1 cellular context compared by ENCODE assay signal in the genomic region with DNA sequence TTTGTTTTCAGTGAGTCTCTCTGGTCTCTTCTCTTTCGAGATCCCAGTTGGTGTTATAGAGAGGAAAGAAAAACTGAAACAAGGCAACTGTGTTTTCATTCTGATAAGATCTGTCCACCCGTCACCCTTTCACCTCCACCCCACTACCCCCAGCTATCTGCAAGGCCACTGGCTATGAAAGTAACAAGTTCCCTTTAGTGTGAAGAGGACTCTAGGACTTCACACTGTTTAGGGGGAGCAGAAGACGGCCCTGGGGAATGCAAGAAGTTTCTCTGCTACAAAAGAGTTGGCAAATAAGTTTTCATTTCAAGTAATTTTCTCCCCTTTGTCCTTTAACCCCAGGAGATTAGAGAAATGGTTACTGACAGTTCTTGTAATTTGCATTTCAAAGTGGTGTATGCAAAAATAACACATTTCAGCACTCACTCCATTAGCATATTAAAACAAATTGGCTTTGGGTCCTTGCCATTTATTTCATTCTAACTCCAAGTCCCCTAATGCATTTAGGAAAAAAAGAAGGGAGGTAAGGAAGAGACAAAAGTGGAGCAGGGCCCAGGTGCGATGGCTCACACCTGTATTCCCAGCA.
TF ChIP-seq lines count a peak whose summit lies in the region.

No MANE protein-coding gene starts in this region.

TF ChIP-seq in K562, 482 proteins besides CTCF, POLR2A, EP300 and RAD21 (continued from another document and continues in another):
- TF ChIP-seq, protein P1, sequence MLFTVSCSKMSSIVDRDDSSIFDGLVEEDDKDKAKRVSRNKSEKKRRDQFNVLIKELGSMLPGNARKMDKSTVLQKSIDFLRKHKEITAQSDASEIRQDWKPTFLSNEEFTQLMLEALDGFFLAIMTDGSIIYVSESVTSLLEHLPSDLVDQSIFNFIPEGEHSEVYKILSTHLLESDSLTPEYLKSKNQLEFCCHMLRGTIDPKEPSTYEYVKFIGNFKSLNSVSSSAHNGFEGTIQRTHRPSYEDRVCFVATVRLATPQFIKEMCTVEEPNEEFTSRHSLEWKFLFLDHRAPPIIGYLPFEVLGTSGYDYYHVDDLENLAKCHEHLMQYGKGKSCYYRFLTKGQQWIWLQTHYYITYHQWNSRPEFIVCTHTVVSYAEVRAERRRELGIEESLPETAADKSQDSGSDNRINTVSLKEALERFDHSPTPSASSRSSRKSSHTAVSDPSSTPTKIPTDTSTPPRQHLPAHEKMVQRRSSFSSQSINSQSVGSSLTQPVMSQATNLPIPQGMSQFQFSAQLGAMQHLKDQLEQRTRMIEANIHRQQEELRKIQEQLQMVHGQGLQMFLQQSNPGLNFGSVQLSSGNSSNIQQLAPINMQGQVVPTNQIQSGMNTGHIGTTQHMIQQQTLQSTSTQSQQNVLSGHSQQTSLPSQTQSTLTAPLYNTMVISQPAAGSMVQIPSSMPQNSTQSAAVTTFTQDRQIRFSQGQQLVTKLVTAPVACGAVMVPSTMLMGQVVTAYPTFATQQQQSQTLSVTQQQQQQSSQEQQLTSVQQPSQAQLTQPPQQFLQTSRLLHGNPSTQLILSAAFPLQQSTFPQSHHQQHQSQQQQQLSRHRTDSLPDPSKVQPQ (CRISPR knock-in tag; IDR thresholded peaks at IDR 0.05; ENCODE audit: borderline replicate concordance), result no peak
- TF ChIP-seq, protein P2, sequence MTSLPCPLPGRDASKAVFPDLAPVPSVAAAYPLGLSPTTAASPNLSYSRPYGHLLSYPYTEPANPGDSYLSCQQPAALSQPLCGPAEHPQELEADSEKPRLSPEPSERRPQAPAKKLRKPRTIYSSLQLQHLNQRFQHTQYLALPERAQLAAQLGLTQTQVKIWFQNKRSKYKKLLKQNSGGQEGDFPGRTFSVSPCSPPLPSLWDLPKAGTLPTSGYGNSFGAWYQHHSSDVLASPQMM (CRISPR knock-in tag; IDR thresholded peaks at IDR 0.05), result no peak
- TF ChIP-seq ZNF311 (CRISPR knock-in tag; IDR thresholded peaks at IDR 0.05) (no peak), KHSRP (IDR thresholded peaks at IDR 0.05) (no peak), ESRRB (CRISPR knock-in tag; IDR thresholded peaks at IDR 0.05; ENCODE audit: borderline replicate concordance) (no peak), ZBTB1 (CRISPR knock-in tag; IDR thresholded peaks at IDR 0.05; ENCODE audit: borderline replicate concordance, low read depth) (no peak), LARP7 (IDR thresholded peaks at IDR 0.05) (no peak), MTF1 (CRISPR knock-in tag; IDR thresholded peaks at IDR 0.05; ENCODE audit: borderline replicate concordance) (no peak), HDAC3 (IDR thresholded peaks at IDR 0.05; ENCODE audit: borderline replicate concordance, partially characterized antibody) (no peak), ZFP36 (IDR thresholded peaks at IDR 0.05; ENCODE audit: low read depth, low read length, partially characterized antibody) (no peak), SP2 (IDR thresholded peaks at IDR 0.05; ENCODE audit: extremely low read depth, low read depth, low read length, poor library complexity, severe bottlenecking) (no peak), CBFA2T3 (IDR thresholded peaks at IDR 0.05) (no peak; the same call in 1 of the 2 replicates)
- TF ChIP-seq, protein P3, sequence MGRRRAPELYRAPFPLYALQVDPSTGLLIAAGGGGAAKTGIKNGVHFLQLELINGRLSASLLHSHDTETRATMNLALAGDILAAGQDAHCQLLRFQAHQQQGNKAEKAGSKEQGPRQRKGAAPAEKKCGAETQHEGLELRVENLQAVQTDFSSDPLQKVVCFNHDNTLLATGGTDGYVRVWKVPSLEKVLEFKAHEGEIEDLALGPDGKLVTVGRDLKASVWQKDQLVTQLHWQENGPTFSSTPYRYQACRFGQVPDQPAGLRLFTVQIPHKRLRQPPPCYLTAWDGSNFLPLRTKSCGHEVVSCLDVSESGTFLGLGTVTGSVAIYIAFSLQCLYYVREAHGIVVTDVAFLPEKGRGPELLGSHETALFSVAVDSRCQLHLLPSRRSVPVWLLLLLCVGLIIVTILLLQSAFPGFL (CRISPR knock-in tag; IDR thresholded peaks at IDR 0.05), result 0 out of 2 replicates have a peak, but pooled peaks have one; percentile 50
- TF ChIP-seq, protein P4, sequence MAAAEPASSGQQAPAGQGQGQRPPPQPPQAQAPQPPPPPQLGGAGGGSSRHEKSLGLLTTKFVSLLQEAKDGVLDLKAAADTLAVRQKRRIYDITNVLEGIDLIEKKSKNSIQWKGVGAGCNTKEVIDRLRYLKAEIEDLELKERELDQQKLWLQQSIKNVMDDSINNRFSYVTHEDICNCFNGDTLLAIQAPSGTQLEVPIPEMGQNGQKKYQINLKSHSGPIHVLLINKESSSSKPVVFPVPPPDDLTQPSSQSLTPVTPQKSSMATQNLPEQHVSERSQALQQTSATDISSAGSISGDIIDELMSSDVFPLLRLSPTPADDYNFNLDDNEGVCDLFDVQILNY (CRISPR knock-in tag; IDR thresholded peaks at IDR 0.05), result no peak
- TF ChIP-seq, protein P5, sequence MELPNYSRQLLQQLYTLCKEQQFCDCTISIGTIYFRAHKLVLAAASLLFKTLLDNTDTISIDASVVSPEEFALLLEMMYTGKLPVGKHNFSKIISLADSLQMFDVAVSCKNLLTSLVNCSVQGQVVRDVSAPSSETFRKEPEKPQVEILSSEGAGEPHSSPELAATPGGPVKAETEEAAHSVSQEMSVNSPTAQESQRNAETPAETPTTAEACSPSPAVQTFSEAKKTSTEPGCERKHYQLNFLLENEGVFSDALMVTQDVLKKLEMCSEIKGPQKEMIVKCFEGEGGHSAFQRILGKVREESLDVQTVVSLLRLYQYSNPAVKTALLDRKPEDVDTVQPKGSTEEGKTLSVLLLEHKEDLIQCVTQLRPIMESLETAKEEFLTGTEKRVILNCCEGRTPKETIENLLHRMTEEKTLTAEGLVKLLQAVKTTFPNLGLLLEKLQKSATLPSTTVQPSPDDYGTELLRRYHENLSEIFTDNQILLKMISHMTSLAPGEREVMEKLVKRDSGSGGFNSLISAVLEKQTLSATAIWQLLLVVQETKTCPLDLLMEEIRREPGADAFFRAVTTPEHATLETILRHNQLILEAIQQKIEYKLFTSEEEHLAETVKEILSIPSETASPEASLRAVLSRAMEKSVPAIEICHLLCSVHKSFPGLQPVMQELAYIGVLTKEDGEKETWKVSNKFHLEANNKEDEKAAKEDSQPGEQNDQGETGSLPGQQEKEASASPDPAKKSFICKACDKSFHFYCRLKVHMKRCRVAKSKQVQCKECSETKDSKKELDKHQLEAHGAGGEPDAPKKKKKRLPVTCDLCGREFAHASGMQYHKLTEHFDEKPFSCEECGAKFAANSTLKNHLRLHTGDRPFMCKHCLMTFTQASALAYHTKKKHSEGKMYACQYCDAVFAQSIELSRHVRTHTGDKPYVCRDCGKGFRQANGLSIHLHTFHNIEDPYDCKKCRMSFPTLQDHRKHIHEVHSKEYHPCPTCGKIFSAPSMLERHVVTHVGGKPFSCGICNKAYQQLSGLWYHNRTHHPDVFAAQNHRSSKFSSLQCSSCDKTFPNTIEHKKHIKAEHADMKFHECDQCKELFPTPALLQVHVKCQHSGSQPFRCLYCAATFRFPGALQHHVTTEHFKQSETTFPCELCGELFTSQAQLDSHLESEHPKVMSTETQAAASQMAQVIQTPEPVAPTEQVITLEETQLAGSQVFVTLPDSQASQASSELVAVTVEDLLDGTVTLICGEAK (IDR thresholded peaks at IDR 0.05), result no peak
- TF ChIP-seq, protein P5 (CRISPR knock-in tag; IDR thresholded peaks at IDR 0.05), result no peak
- TF ChIP-seq, protein P6, sequence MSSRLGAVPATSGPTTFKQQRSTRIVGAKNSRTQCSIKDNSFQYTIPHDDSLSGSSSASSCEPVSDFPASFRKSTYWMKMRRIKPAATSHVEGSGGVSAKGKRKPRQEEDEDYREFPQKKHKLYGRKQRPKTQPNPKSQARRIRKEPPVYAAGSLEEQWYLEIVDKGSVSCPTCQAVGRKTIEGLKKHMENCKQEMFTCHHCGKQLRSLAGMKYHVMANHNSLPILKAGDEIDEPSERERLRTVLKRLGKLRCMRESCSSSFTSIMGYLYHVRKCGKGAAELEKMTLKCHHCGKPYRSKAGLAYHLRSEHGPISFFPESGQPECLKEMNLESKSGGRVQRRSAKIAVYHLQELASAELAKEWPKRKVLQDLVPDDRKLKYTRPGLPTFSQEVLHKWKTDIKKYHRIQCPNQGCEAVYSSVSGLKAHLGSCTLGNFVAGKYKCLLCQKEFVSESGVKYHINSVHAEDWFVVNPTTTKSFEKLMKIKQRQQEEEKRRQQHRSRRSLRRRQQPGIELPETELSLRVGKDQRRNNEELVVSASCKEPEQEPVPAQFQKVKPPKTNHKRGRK (tag; IDR thresholded peaks at IDR 0.05), result no peak
- TF ChIP-seq, protein P7, sequence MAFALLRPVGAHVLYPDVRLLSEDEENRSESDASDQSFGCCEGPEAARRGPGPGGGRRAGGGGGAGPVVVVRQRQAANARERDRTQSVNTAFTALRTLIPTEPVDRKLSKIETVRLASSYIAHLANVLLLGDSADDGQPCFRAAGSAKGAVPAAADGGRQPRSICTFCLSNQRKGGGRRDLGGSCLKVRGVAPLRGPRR (CRISPR knock-in tag; IDR thresholded peaks at IDR 0.05), result no peak
- TF ChIP-seq, protein P8, sequence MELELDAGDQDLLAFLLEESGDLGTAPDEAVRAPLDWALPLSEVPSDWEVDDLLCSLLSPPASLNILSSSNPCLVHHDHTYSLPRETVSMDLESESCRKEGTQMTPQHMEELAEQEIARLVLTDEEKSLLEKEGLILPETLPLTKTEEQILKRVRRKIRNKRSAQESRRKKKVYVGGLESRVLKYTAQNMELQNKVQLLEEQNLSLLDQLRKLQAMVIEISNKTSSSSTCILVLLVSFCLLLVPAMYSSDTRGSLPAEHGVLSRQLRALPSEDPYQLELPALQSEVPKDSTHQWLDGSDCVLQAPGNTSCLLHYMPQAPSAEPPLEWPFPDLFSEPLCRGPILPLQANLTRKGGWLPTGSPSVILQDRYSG (tag; conservative IDR thresholded peaks at IDR 0.05; ENCODE audit: low read depth), result no peak
- TF ChIP-seq, protein P9, sequence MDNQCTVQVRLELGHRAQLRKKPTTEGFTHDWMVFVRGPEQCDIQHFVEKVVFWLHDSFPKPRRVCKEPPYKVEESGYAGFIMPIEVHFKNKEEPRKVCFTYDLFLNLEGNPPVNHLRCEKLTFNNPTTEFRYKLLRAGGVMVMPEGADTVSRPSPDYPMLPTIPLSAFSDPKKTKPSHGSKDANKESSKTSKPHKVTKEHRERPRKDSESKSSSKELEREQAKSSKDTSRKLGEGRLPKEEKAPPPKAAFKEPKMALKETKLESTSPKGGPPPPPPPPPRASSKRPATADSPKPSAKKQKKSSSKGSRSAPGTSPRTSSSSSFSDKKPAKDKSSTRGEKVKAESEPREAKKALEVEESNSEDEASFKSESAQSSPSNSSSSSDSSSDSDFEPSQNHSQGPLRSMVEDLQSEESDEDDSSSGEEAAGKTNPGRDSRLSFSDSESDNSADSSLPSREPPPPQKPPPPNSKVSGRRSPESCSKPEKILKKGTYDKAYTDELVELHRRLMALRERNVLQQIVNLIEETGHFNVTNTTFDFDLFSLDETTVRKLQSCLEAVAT (IDR thresholded peaks at IDR 0.05), result no peak
- TF ChIP-seq, protein P10, sequence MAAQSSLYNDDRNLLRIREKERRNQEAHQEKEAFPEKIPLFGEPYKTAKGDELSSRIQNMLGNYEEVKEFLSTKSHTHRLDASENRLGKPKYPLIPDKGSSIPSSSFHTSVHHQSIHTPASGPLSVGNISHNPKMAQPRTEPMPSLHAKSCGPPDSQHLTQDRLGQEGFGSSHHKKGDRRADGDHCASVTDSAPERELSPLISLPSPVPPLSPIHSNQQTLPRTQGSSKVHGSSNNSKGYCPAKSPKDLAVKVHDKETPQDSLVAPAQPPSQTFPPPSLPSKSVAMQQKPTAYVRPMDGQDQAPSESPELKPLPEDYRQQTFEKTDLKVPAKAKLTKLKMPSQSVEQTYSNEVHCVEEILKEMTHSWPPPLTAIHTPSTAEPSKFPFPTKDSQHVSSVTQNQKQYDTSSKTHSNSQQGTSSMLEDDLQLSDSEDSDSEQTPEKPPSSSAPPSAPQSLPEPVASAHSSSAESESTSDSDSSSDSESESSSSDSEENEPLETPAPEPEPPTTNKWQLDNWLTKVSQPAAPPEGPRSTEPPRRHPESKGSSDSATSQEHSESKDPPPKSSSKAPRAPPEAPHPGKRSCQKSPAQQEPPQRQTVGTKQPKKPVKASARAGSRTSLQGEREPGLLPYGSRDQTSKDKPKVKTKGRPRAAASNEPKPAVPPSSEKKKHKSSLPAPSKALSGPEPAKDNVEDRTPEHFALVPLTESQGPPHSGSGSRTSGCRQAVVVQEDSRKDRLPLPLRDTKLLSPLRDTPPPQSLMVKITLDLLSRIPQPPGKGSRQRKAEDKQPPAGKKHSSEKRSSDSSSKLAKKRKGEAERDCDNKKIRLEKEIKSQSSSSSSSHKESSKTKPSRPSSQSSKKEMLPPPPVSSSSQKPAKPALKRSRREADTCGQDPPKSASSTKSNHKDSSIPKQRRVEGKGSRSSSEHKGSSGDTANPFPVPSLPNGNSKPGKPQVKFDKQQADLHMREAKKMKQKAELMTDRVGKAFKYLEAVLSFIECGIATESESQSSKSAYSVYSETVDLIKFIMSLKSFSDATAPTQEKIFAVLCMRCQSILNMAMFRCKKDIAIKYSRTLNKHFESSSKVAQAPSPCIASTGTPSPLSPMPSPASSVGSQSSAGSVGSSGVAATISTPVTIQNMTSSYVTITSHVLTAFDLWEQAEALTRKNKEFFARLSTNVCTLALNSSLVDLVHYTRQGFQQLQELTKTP (IDR thresholded peaks at IDR 0.05; ENCODE audit: low read depth in 1 of 2, partially characterized antibody in 2 of 2), result no peak
- TF ChIP-seq, protein P11, sequence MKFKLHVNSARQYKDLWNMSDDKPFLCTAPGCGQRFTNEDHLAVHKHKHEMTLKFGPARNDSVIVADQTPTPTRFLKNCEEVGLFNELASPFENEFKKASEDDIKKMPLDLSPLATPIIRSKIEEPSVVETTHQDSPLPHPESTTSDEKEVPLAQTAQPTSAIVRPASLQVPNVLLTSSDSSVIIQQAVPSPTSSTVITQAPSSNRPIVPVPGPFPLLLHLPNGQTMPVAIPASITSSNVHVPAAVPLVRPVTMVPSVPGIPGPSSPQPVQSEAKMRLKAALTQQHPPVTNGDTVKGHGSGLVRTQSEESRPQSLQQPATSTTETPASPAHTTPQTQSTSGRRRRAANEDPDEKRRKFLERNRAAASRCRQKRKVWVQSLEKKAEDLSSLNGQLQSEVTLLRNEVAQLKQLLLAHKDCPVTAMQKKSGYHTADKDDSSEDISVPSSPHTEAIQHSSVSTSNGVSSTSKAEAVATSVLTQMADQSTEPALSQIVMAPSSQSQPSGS (CRISPR knock-in tag; IDR thresholded peaks at IDR 0.05), result no peak
